Comparison of ENCODE assay signal across 19 cellular contexts in genomic region chr11:8039530-8040260, GRCh38. TPM values are rescaled to one million over a fixed set of nuclear protein-coding genes. Genes with fewer than 3 reads are reported as not detected.
DNase-seq lines count a peak whose midpoint lies in the region; ATAC-seq, FAIRE-seq and TF ChIP-seq lines count a peak whose summit lies in the region.
"Had no signal": no experiment of that assay in that cellular context is flagged by ENCODE, and none has a peak within 500 bp of the region (broad histone marks: within the 10 kb centered on the region; RNA-seq: fewer than 3 reads in every experiment).

No MANE protein-coding gene starts in this region.

- H3K27me3 ChIP-seq in parathyroid adenoma (ENCODE audit: control insufficient read depth, insufficient read depth, low read length) (no peaks in the 10 kb centered on the region), trophoblast cell (ENCODE audit: insufficient read depth, low read length) (no peaks in the 10 kb centered on the region), thyroid gland (no peaks in the 10 kb centered on the region)

- H3K4me3 Mint-ChIP-seq in stimulated activated naive CD8-positive, alpha-beta T cell treated with anti-CD3 and anti-CD28 coated beads, Interleukin-15, amount 100 ng/mL, for 72 hours = no peak overlapping the region
- H3K4me3 Mint-ChIP-seq: CD14-positive monocyte, GM23338 had no signal

- no peaks in the 10 kb centered on the region for H3K79me2 ChIP-seq in parathyroid adenoma
- no peaks in the 10 kb centered on the region for H3K79me2 ChIP-seq in trophoblast cell (ENCODE audit: control insufficient read depth, insufficient read depth, low read length, poor library complexity)

- intact Hi-C loops in kidney (cut with DNase I) (loop anchor here (10.0 kb wide), 1 partner anchor 55 kb away; no protein-coding TSS in a partner anchor), thyroid gland (cut with DNase I) (no loop called here)

- TF ChIP-seq CTCF in kidney (IDR thresholded peaks at IDR 0.05; ENCODE audit: borderline replicate concordance, extremely low read depth, insufficient read depth) (no peak), parathyroid adenoma (IDR thresholded peaks at IDR 0.05) (no peak), thyroid gland (IDR thresholded peaks at IDR 0.05) (no peak)

- TF ChIP-seq POLR2A in thyroid gland (IDR thresholded peaks at IDR 0.05) = no peak

- H3K9me3 ChIP-seq in kidney (ENCODE audit: control insufficient read depth in 1 of 2, low read length in 2 of 2) (no peaks in the 10 kb centered on the region), parathyroid adenoma (ENCODE audit: control insufficient read depth, low read length) (no peaks in the 10 kb centered on the region), trophoblast cell (ENCODE audit: insufficient read depth, low read depth, low read length) (no peaks in the 10 kb centered on the region), thyroid gland (no peaks in the 10 kb centered on the region)
- H3K9me3 ChIP-seq: A549 had no signal

- no peaks in the 10 kb centered on the region for H3K4me1 Mint-ChIP-seq in stimulated activated naive CD8-positive, alpha-beta T cell treated with anti-CD3 and anti-CD28 coated beads, Interleukin-15, amount 100 ng/mL, for 72 hours
- H3K4me1 Mint-ChIP-seq: CD14-positive monocyte had no signal

- no peak overlapping the region for H2BK5ac ChIP-seq in trophoblast cell (ENCODE audit: low read depth, low read length, poor library complexity)

- no peak overlapping the region for H3K23ac ChIP-seq in trophoblast cell (ENCODE audit: low read length)

- no peak for FAIRE-seq in kidney (lab: Jason Lieb, UNC)
- FAIRE-seq: A549, GM12891 had no signal

- H4K8ac ChIP-seq in trophoblast cell (ENCODE audit: low read depth, low read length) = no peak overlapping the region

- H3K27ac Mint-ChIP-seq in stimulated activated naive CD8-positive, alpha-beta T cell treated with anti-CD3 and anti-CD28 coated beads, Interleukin-15, amount 100 ng/mL, for 72 hours = peak overlapping the region in 1 of 2 donors; percentile 38
- H3K27ac Mint-ChIP-seq: CD14-positive monocyte, GM23338 had no signal

- H2BK12ac ChIP-seq in trophoblast cell (ENCODE audit: low read length) = no peak overlapping the region

- H3K14ac ChIP-seq in trophoblast cell (ENCODE audit: low read length) = no peak overlapping the region

- H3K4me1 ChIP-seq in kidney (ENCODE audit: control insufficient read depth in 1 of 2, insufficient read depth in 1 of 2, low read depth in 1 of 2, low read length in 2 of 2) (peaks cover 0 to 3% of the 10 kb centered on the region in 2 donors), parathyroid adenoma (peaks cover 17% of the 10 kb centered on the region), trophoblast cell (ENCODE audit: control insufficient read depth in 1 of 2, insufficient read depth in 2 of 2, low read length in 2 of 2) (no peaks in the 10 kb centered on the region), thyroid gland (no peaks in the 10 kb centered on the region)
- H3K4me1 ChIP-seq: A549 had no signal

- peak; percentile 27 for ATAC-seq in stimulated activated naive CD8-positive, alpha-beta T cell treated with anti-CD3 and anti-CD28 coated beads, Interleukin-15, amount 100 ng/mL, for 72 hours
- ATAC-seq in stimulated activated naive CD8-positive, alpha-beta T cell treated with anti-CD3 and anti-CD28 coated beads, Interleukin-15, Interleukin-2, amounts not matched to agents 100 U/mL and 50 U/mL, for 24 hours = no peak
- no peak for ATAC-seq in HG03521 (IDR thresholded peaks at IDR 0.05; ENCODE audit: unreplicated experiment)
- ATAC-seq: A549, PC-3 had no signal

- H3K4me3 ChIP-seq in kidney (ENCODE audit: low read length in 2 of 2) = no peak overlapping the region
- H3K4me3 ChIP-seq in parathyroid adenoma (ENCODE audit: low read depth, low read length) = no peak overlapping the region
- H3K4me3 ChIP-seq in trophoblast cell (ENCODE audit: low read depth, low read length) = no peak overlapping the region
- H3K4me3 ChIP-seq in thyroid gland (replicated peaks in 1 of 3) = no peak overlapping the region
- H3K4me3 ChIP-seq: A549, GM23338 had no signal

- no peak overlapping the region for H2AK5ac ChIP-seq in trophoblast cell (ENCODE audit: low read length)

- no peak overlapping the region for H3K4ac ChIP-seq in trophoblast cell (ENCODE audit: low read depth, low read length)

- no peaks in the 10 kb centered on the region for H3K79me1 ChIP-seq in trophoblast cell (ENCODE audit: low read length)

- H4K91ac ChIP-seq in trophoblast cell (ENCODE audit: low read depth, low read length) = no peak overlapping the region

- no peak overlapping the region for H3K18ac ChIP-seq in trophoblast cell (ENCODE audit: low read length)

- H3K36me3 ChIP-seq in kidney (ENCODE audit: control insufficient read depth in 1 of 2, insufficient read depth in 2 of 2, low read length in 2 of 2) = no peaks in the 10 kb centered on the region
- H3K36me3 ChIP-seq in parathyroid adenoma (ENCODE audit: control insufficient read depth, insufficient read depth, low read length) = no peaks in the 10 kb centered on the region
- no peaks in the 10 kb centered on the region for H3K36me3 ChIP-seq in trophoblast cell (ENCODE audit: control insufficient read depth in 1 of 2, insufficient read depth in 2 of 2, low read length in 2 of 2)
- H3K36me3 ChIP-seq in thyroid gland = no peaks in the 10 kb centered on the region

- DNase-seq in stimulated activated naive CD8-positive, alpha-beta T cell treated with anti-CD3 and anti-CD28 coated beads, Interleukin-15, amount 100 ng/mL, for 72 hours = no peak
- no peak for DNase-seq in stimulated activated naive CD8-positive, alpha-beta T cell treated with anti-CD3 and anti-CD28 coated beads, Interleukin-15, Interleukin-2, amounts not matched to agents 100 U/mL and 50 U/mL, for 24 hours
- DNase-seq in kidney (peak; percentile 35), trophoblast cell (no peak), thyroid gland (no peak)
- DNase-seq: GF-D8, KBM-7, MV-4-11, NCI-H1417 treated with DMSO at 0.1 percent for 48 hours, NCI-H1930, NCI-H69, PC-3 had no signal

- H3K27me3 Mint-ChIP-seq in stimulated activated naive CD8-positive, alpha-beta T cell treated with anti-CD3 and anti-CD28 coated beads, Interleukin-15, amount 100 ng/mL, for 72 hours = peaks cover 19% of the 10 kb centered on the region

- no peaks in the 10 kb centered on the region for H3K9me3 Mint-ChIP-seq in stimulated activated naive CD8-positive, alpha-beta T cell treated with anti-CD3 and anti-CD28 coated beads, Interleukin-15, amount 100 ng/mL, for 72 hours
- H3K9me3 Mint-ChIP-seq: CD14-positive monocyte, GM23338 had no signal

- H3K4me2 ChIP-seq in parathyroid adenoma (ENCODE audit: low read length) = no peak overlapping the region
- no peak overlapping the region for H3K4me2 ChIP-seq in trophoblast cell (ENCODE audit: low read length)
- H3K4me2 ChIP-seq: A549, GM23338 had no signal

- no peak overlapping the region for H4K12ac ChIP-seq in trophoblast cell (ENCODE audit: low read depth, low read length)

- H2BK120ac ChIP-seq in trophoblast cell (ENCODE audit: insufficient read depth, low read length, poor library complexity) = no peak overlapping the region

- H2AFZ ChIP-seq in parathyroid adenoma = peak overlapping the region; percentile 69
- H2AFZ ChIP-seq in trophoblast cell (ENCODE audit: insufficient read depth, low read length, poor library complexity) = no peak overlapping the region
- H2AFZ ChIP-seq: GM23338 had no signal

- WGBS in trophoblast cell (ENCODE audit: extremely low coverage, insufficient coverage, insufficient read length) = no CpG with 5 or more reads among the region's 10 CpGs
- WGBS in thyroid gland, 2 donors = 88 to 89% methylated on average over 10 of the region's 10 CpGs

- H3K9ac ChIP-seq in kidney (ENCODE audit: low read length in 2 of 2) (no peak overlapping the region), parathyroid adenoma (no peak overlapping the region), trophoblast cell (ENCODE audit: low read length) (no peak overlapping the region)

- H3K27ac ChIP-seq in kidney (ENCODE audit: low read depth in 2 of 2, low read length in 2 of 2) = no peak overlapping the region
- peak overlapping the region; percentile 56 for H3K27ac ChIP-seq in parathyroid adenoma
- H3K27ac ChIP-seq in trophoblast cell (ENCODE audit: low read depth, low read length) = no peak overlapping the region
- no peak overlapping the region for H3K27ac ChIP-seq in thyroid gland
- H3K27ac ChIP-seq: A549, RWPE1 had no signal

RNA-seq across cellular contexts. Expression of gene TUB, which starts 41.3 kb away (rescaled TPM):
- total RNA-seq in kidney (6.8 TPM), thyroid gland (10 to 100 TPM; 16.3 to 25.8 (median 22.7) TPM)
- 5.9 TPM for polyA plus RNA-seq in kidney (ENCODE audit: insufficient read depth, low read depth, low replicate concordance)
- polyA plus RNA-seq in trophoblast cell (2013) = 5.3 and 5.7 TPM in 2 replicates
- polyA plus RNA-seq: CD14-positive monocyte had no signal

RNA-seq across cellular contexts. Expression of gene EIF3F, which starts 52.6 kb away (rescaled TPM):
- total RNA-seq in kidney = 174 TPM
- polyA plus RNA-seq in kidney (ENCODE audit: insufficient read depth, low read depth, low replicate concordance) = 218 TPM
- 560 and 594 TPM in 2 replicates for polyA plus RNA-seq in trophoblast cell (2013)
- total RNA-seq in thyroid gland = 100 to 1,000 TPM; 187 to 263 (median 231) TPM
